16 cellular contexts compared by ENCODE assay signal in genomic region chr1:184060316-184060715, GRCh38. TPM values are rescaled to one million over a fixed set of nuclear protein-coding genes. Genes with fewer than 3 reads are reported as not detected.
DNase-seq lines count a peak whose midpoint lies in the region; ATAC-seq and TF ChIP-seq lines count a peak whose summit lies in the region.
"Had no signal": no experiment of that assay in that cellular context is flagged by ENCODE, and none has a peak within 500 bp of the region (broad histone marks: within the 10 kb centered on the region; RNA-seq: fewer than 3 reads in every experiment).

No MANE protein-coding gene starts in this region.

- H2BK120ac ChIP-seq in IMR-90 (ENCODE audit: low read depth, low read length), result peak overlapping the region; percentile 96

- CTCF ChIA-PET in IMR-90 (lab: Yijun Ruan, JAX), result no interaction called here

- H3K27ac ChIP-seq in IMR-90 (ENCODE audit: insufficient read depth, low read length) (peak overlapping the region; percentile 79), brain microvascular endothelial cell (peak overlapping the region; percentile 59), muscle layer of duodenum (ENCODE audit: low read length) (peak overlapping the region; percentile 21)
- H3K27ac ChIP-seq: right lobe of liver had no signal

- dilution Hi-C loops in IMR-90 (cut with HindIII; ENCODE audit: low sequenced_read_pairs, unreplicated experiment), result no loop called here

- H3K27me3 ChIP-seq in IMR-90 (ENCODE audit: control insufficient read depth, insufficient read depth, low read length) (no peaks in the 10 kb centered on the region), brain microvascular endothelial cell (replicated peaks) (no peaks in the 10 kb centered on the region), muscle layer of duodenum (ENCODE audit: low read depth, low read length) (no peaks in the 10 kb centered on the region)
- H3K27me3 ChIP-seq: right lobe of liver had no signal

- H3K4ac ChIP-seq in IMR-90 (ENCODE audit: low read depth, low read length), result peak overlapping the region; percentile 93

- no peaks in the 10 kb centered on the region for H4K20me1 ChIP-seq in IMR-90 (ENCODE audit: insufficient read depth, low read length)

- peak overlapping the region; percentile 66 for H2AK9ac ChIP-seq in IMR-90 (replicated peaks; ENCODE audit: low read depth, low read length, poor library complexity)

- H3K9me1 ChIP-seq in IMR-90 (ENCODE audit: insufficient read depth, low read length), result peaks cover 6% of the 10 kb centered on the region; the same call in 1 of the 2 replicates

- H2BK20ac ChIP-seq in IMR-90 (ENCODE audit: low read depth, low read length), result peak overlapping the region; percentile 85

- no TSS peak for BruUV-seq in IMR-90 (replicated peaks; lab: Mats Ljungman, UMichigan)

- peak overlapping the region; percentile 96; the same call in 1 of the 2 replicates for H3K18ac ChIP-seq in IMR-90 (ENCODE audit: low read depth, low read length)

- peak overlapping the region; percentile 86; the same call in 1 of the 2 replicates for H4K5ac ChIP-seq in IMR-90 (ENCODE audit: low read depth, low read length)

- no peak overlapping the region for H3K4me3 ChIP-seq in IMR-90 (ENCODE audit: insufficient read depth, low read depth, low read length)
- no peak overlapping the region for H3K4me3 ChIP-seq in brain microvascular endothelial cell (ENCODE audit: low read depth, low read length)
- no peak overlapping the region for H3K4me3 ChIP-seq in muscle layer of duodenum (ENCODE audit: low read depth in 1 of 2, low read length in 2 of 2)
- H3K4me3 ChIP-seq: right lobe of liver had no signal

- H3K9me3 ChIP-seq in IMR-90 (ENCODE audit: control insufficient read depth, insufficient read depth, low read length), result no peaks in the 10 kb centered on the region
- no peaks in the 10 kb centered on the region for H3K9me3 ChIP-seq in muscle layer of duodenum (ENCODE audit: control insufficient read depth in 1 of 2, low read length in 2 of 2)
- H3K9me3 ChIP-seq: right lobe of liver had no signal

- H3K36me3 ChIP-seq in IMR-90 (ENCODE audit: control insufficient read depth, insufficient read depth, low read length) (peaks cover 1% of the 10 kb centered on the region; the same call in 1 of the 2 replicates), brain microvascular endothelial cell (replicated peaks) (no peaks in the 10 kb centered on the region), muscle layer of duodenum (ENCODE audit: control insufficient read depth in 1 of 2, insufficient read depth in 2 of 2, low read length in 2 of 2) (peaks cover 6 to 10% of the 10 kb centered on the region in 2 donors)

- in situ Hi-C loops in IMR-90 (cut with MboI; ENCODE audit: low sequenced_read_pairs), result no loop called here
- in situ Hi-C loops in brain microvascular endothelial cell (cut with HindIII; ENCODE audit: low pct_ligation_motif_present, low sequenced_read_pairs), result no loop called here

- peak; percentile 59 for ATAC-seq in IMR-90 (ENCODE audit: low read depth)
- ATAC-seq in HG03432 (IDR thresholded peaks at IDR 0.05; ENCODE audit: unreplicated experiment), result no peak
- no peak for ATAC-seq in HG03025 (IDR thresholded peaks at IDR 0.05; ENCODE audit: low FRiP score, unreplicated experiment)
- ATAC-seq: left lobe of liver, right lobe of liver had no signal

- no peak overlapping the region for H3K9ac ChIP-seq in IMR-90 (ENCODE audit: low read depth, low read length)

- H2AK5ac ChIP-seq in IMR-90 (ENCODE audit: low read depth, low read length), result peak overlapping the region; percentile 91

- H2BK5ac ChIP-seq in IMR-90 (ENCODE audit: low read depth, low read length, poor library complexity, severe bottlenecking), result peak overlapping the region; percentile 98

- H3K4me1 ChIP-seq in IMR-90 (ENCODE audit: control insufficient read depth, insufficient read depth, low read length), result peaks cover 2% of the 10 kb centered on the region
- H3K4me1 ChIP-seq in muscle layer of duodenum (ENCODE audit: control insufficient read depth in 1 of 2, insufficient read depth in 2 of 2, low read length in 2 of 2), result peaks cover 0 to 18% of the 10 kb centered on the region in 2 donors
- H3K4me1 ChIP-seq: right lobe of liver had no signal

- peaks cover 20 to 31% of the 10 kb centered on the region in 2 experiments for H3K79me1 ChIP-seq in IMR-90 (ENCODE audit: low read depth in 1 of 2, low read length in 2 of 2)

- H3K14ac ChIP-seq in IMR-90 (replicated peaks; ENCODE audit: low read depth, low read length), result 0 out of 2 replicates have a peak overlapping the region, but pooled peaks have one; percentile 59

- no peak for TF ChIP-seq RAD21 in IMR-90 (IDR thresholded peaks at IDR 0.05; ENCODE audit: low read length)

- peak overlapping the region in 1 of 2 experiments; percentile 98; a peak in 2 of 4 replicates for H4K8ac ChIP-seq in IMR-90 (ENCODE audit: low read depth in 2 of 2, low read length in 2 of 2)

- intact Hi-C loops in IMR-90 (cut with micrococcal nuclease), result no loop called here

- POLR2A ChIA-PET in IMR-90 (lab: Charles Lee; ENCODE audit: unreplicated experiment), result no interaction called here

- WGBS in IMR-90 (ENCODE audit: extremely low coverage in 2 of 2, insufficient read length in 1 of 2), 2 experiments, result 100% methylated on average over 1 of the region's 3 CpGs; no CpG with 5 or more reads in 1 of the 2 experiments

- no peak for TF ChIP-seq POLR2A in IMR-90 (IDR thresholded peaks at IDR 0.05; ENCODE audit: low read depth, low read length)

- H3K56ac ChIP-seq in IMR-90 (ENCODE audit: extremely low read depth, insufficient read depth, low read length), result peak overlapping the region; percentile 80; the same call in 1 of the 2 replicates

- TF ChIP-seq CTCF in IMR-90 (conservative IDR thresholded peaks at IDR 0.05; ENCODE audit: low read depth, low read length), result no peak
- TF ChIP-seq CTCF in brain microvascular endothelial cell (IDR thresholded peaks at IDR 0.05; ENCODE audit: low read depth, low read length, missing control alignments), result no peak

- H3K23ac ChIP-seq in IMR-90 (ENCODE audit: low read depth, low read length), result peak overlapping the region; percentile 87

- H2BK15ac ChIP-seq in IMR-90 (ENCODE audit: low read depth, low read length), result peak overlapping the region; percentile 95

- H3K4me2 ChIP-seq in IMR-90 (ENCODE audit: low read depth, low read length), result peak overlapping the region; percentile 71

- no peak overlapping the region for H2AFZ ChIP-seq in IMR-90 (replicated peaks; ENCODE audit: low read length, poor library complexity)

- H4K91ac ChIP-seq in IMR-90 (ENCODE audit: insufficient read depth, low read depth, low read length), result peak overlapping the region; percentile 96

- DNase-seq in ELR (ENCODE audit: low read depth) (peak; percentile 42), IMR-90 (peak; percentile 72), brain microvascular endothelial cell (peak; percentile 28), AML-193 (lab: John Stamatoyannopoulos, UW) (no peak), NCI-H1105 treated with DMSO at 0.1 percent for 48 hours (lab: John Stamatoyannopoulos, UW) (no peak)
- DNase-seq: activated CD8-positive, alpha-beta memory T cell treated with anti-CD3 and anti-CD28 coated beads, Interleukin-2, amount 50 U/mL, for 4 hours; activated naive CD8-positive, alpha-beta T cell treated with anti-CD3 and anti-CD28 coated beads, Interleukin-2, amount 10 ng/mL, durations not matched to agents 7 days and 5 days; GF-D8; MM.1S; posterior cingulate gyrus; right lobe of liver had no signal

TF ChIP-seq in IMR-90, 13 proteins besides CTCF, POLR2A, EP300 and RAD21:
- TF ChIP-seq CEBPB (IDR thresholded peaks at IDR 0.05; ENCODE audit: low read depth, low read length) (0 out of 2 replicates have a peak, but pooled peaks have one; percentile 32), RCOR1 (IDR thresholded peaks at IDR 0.05; ENCODE audit: insufficient replicate concordance, low read length) (no peak), MAZ (IDR thresholded peaks at IDR 0.05; ENCODE audit: borderline replicate concordance, low read depth, low read length) (no peak)

RNA-seq across cellular contexts. Expression of gene TSEN15, which starts 8.8 kb away (rescaled TPM):
- 45.0 and 80.3 TPM in 2 replicates for total RNA-seq in IMR-90 (2012; rRNA removed)
- polyA plus RNA-seq in IMR-90 (2012; rRNA removed), result 26.7 and 32.4 TPM in 2 replicates
- 59.8 and 60.1 TPM in 2 replicates for polyA plus RNA-seq in IMR-90 (2012; cell fraction: cytosol; rRNA removed)
- 18.1 and 26.0 TPM in 2 replicates for polyA plus RNA-seq in IMR-90 (2012; cell fraction: nucleus; rRNA removed; ENCODE audit: low replicate concordance)

RNA-seq across cellular contexts. Expression of gene COLGALT2, which starts 22.8 kb away (rescaled TPM):
- 2.3 and 3.3 TPM in 2 replicates for total RNA-seq in IMR-90 (2012; rRNA removed)
- 4.1 and 4.2 TPM in 2 replicates for polyA plus RNA-seq in IMR-90 (2012; rRNA removed)
- polyA plus RNA-seq in IMR-90 (2012; cell fraction: cytosol; rRNA removed), result 1.9 and 2.2 TPM in 2 replicates
- 7.8 and 14.6 TPM in 2 replicates for polyA plus RNA-seq in IMR-90 (2012; cell fraction: nucleus; rRNA removed; ENCODE audit: low replicate concordance)
- polyA plus RNA-seq: IgD-negative memory B cell had no signal

Comparison
In these comparisons a context has a peak if more than half of its experiments do, and no peak if none do; other contexts are left out.
1. DNase-seq: peak in ELR (single experiment), IMR-90 (single experiment) and brain microvascular endothelial cell (single experiment); none in AML-193 (0 of 2) and NCI-H1105 treated with DMSO at 0.1 percent for 48 hours (single experiment).
2. H3K27ac ChIP-seq: peak in every context shown above with its lines; median percentile 79 in IMR-90; 59 in brain microvascular endothelial cell; 21 in muscle layer of duodenum.